In the genomic region with DNA sequence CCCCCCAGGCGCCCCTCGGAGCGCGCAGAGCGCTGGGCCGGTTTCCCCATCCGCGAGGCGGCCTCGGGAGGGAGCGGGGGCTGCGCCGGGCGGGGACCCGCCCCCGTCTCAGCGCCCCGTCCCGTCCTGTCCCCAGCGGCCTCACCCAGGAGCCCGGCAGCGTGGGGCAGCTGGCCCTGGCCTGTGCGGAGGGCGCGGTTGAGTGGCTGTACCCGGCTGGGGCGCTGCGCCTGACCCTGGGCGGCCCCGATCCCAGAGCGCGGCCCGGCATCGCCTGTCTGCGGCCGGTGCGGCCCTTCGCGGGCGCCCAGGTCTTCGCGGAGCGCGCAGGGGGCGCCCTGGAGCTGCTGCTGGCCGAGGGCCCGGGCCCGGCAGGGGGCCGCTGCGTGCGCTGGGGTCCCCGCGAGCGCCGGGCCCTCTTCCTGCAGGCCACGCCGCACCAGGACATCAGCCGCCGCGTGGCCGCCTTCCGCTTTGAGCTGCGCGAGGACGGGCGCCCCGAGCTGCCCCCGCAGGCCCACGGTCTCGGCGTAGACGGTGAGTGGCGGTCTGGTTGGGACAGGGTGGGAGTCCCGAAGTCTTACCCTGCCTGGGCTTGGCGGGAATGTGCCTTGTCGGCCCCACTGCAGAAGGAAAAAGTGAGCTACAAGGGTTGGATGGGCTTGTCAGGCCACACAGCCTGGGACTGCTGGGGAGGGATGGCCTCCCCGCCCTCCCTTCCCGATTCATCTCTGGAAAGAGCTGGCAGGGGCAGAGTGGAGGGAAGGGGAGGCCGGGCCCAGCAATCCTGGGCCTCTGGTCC, we compare ENCODE assay signal across 8 cellular contexts. TPM values are rescaled to one million over a fixed set of nuclear protein-coding genes. Genes with fewer than 3 reads are reported as not detected.
A peak's percentile ranks its signal among the peaks of the same experiment; 100 is the strongest.
DNase-seq lines count a peak whose midpoint lies in the region; ATAC-seq and TF ChIP-seq lines count a peak whose summit lies in the region.

No MANE protein-coding gene starts in this region.

- H3K4me3 Mint-ChIP-seq in activated naive CD4-positive, alpha-beta T cell treated with anti-CD3 and anti-CD28 coated beads, Interleukin-2, amount 10 ng/mL, durations not matched to agents 7 days and 5 days = peak overlapping the region; percentile 61
- no peak overlapping the region for H3K4me3 Mint-ChIP-seq in endothelial cell (ENCODE audit: unreplicated experiment)

- no peaks in the 10 kb centered on the region for H3K36me3 ChIP-seq in HUES6 (ENCODE audit: control insufficient read depth, insufficient read depth, low read length)
- H3K36me3 ChIP-seq in right lobe of liver = no peaks in the 10 kb centered on the region
- no peaks in the 10 kb centered on the region for H3K36me3 ChIP-seq in tibial nerve

- CTCF ChIA-PET in activated naive CD4-positive, alpha-beta T cell treated with anti-CD3 and anti-CD28 coated beads, Interleukin-2, amount 10 ng/mL, durations not matched to agents 7 days and 5 days (lab: Charles Lee) = interaction anchor here (0.9 to 6.7 kb wide), 7 partner anchors 9 to 69 kb away, joined by 3 to 94 read pairs (median 4); a partner anchor contains a TSS

- H3K27ac ChIP-seq in HUES6 (ENCODE audit: low read depth, low read length) = no peak overlapping the region
- no peak overlapping the region for H3K27ac ChIP-seq in right lobe of liver
- peak overlapping the region; percentile 30 to 88 (median 81) for H3K27ac ChIP-seq in tibial nerve

- peaks cover 27% of the 10 kb centered on the region for H3K4me1 Mint-ChIP-seq in activated naive CD4-positive, alpha-beta T cell treated with anti-CD3 and anti-CD28 coated beads, Interleukin-2, amount 10 ng/mL, durations not matched to agents 7 days and 5 days
- H3K4me1 Mint-ChIP-seq in endothelial cell (ENCODE audit: unreplicated experiment) = no peaks in the 10 kb centered on the region

- peak in 2 of 4 donors; percentile 1 to 10 for ATAC-seq in right lobe of liver

- peak in 2 of 4 donors; percentile 8 to 25 for TF ChIP-seq CTCF in right lobe of liver (IDR thresholded peaks at IDR 0.05)
- peak in 3 of 5 experiments; percentile 1 to 25 (median 20) for TF ChIP-seq CTCF in tibial nerve (IDR thresholded peaks at IDR 0.05)
- TF ChIP-seq CTCF in endothelial cell (IDR thresholded peaks at IDR 0.05; ENCODE audit: unreplicated experiment) = no peak

- peaks cover 27% of the 10 kb centered on the region for H3K27me3 ChIP-seq in HUES6 (ENCODE audit: control insufficient read depth, insufficient read depth, low read length)
- no peaks in the 10 kb centered on the region for H3K27me3 ChIP-seq in right lobe of liver
- H3K27me3 ChIP-seq in tibial nerve = peaks cover 0 to 10% of the 10 kb centered on the region in 2 donors

- no peak for TF ChIP-seq EP300 in tibial nerve (IDR thresholded peaks at IDR 0.05)

- peak overlapping the region; percentile 68 for H3K4me3 ChIP-seq in HUES6 (ENCODE audit: low read depth, low read length)
- peak overlapping the region; percentile 54 to 63 (median 58) for H3K4me3 ChIP-seq in right lobe of liver
- H3K4me3 ChIP-seq in tibial nerve = peak overlapping the region; percentile 49 to 89 (median 66)

- H3K27ac Mint-ChIP-seq in activated naive CD4-positive, alpha-beta T cell treated with anti-CD3 and anti-CD28 coated beads, Interleukin-2, amount 10 ng/mL, durations not matched to agents 7 days and 5 days = no peak overlapping the region
- no peak overlapping the region for H3K27ac Mint-ChIP-seq in endothelial cell (ENCODE audit: unreplicated experiment)

- peaks cover 87% of the 10 kb centered on the region for H3K27me3 Mint-ChIP-seq in activated naive CD4-positive, alpha-beta T cell treated with anti-CD3 and anti-CD28 coated beads, Interleukin-2, amount 10 ng/mL, durations not matched to agents 7 days and 5 days
- H3K27me3 Mint-ChIP-seq in endothelial cell (ENCODE audit: unreplicated experiment) = peaks cover 22% of the 10 kb centered on the region

- peak; percentile 40 for DNase-seq in activated naive CD4-positive, alpha-beta T cell treated with anti-CD3 and anti-CD28 coated beads, Interleukin-2, amount 10 ng/mL, durations not matched to agents 7 days and 5 days
- no peak for DNase-seq in activated naive CD4-positive, alpha-beta T cell treated with Interleukin-2 at 50 U/mL for 16 hours
- DNase-seq in astrocyte of the hippocampus (ENCODE audit: low read depth, low spot score) (peak; percentile 73), right lobe of liver (no peak), tibial nerve (ENCODE audit: low spot score in 2 of 2) (no peak), endothelial cell (ENCODE audit: low spot score) (no peak), putamen (ENCODE audit: low spot score) (no peak)

- peaks cover 30% of the 10 kb centered on the region for H3K4me1 ChIP-seq in HUES6 (ENCODE audit: control insufficient read depth, insufficient read depth, low read length)
- H3K4me1 ChIP-seq in right lobe of liver = peaks cover 0 to 27% (median 3%) of the 10 kb centered on the region in 4 donors
- peaks cover 0 to 74% (median 43%) of the 10 kb centered on the region in 4 donors for H3K4me1 ChIP-seq in tibial nerve

- no peaks in the 10 kb centered on the region for H3K36me3 Mint-ChIP-seq in activated naive CD4-positive, alpha-beta T cell treated with anti-CD3 and anti-CD28 coated beads, Interleukin-2, amount 10 ng/mL, durations not matched to agents 7 days and 5 days
- H3K36me3 Mint-ChIP-seq in endothelial cell (ENCODE audit: low read depth, unreplicated experiment) = no peaks in the 10 kb centered on the region

- H3K9me3 ChIP-seq in HUES6 (ENCODE audit: control insufficient read depth, insufficient read depth, low read depth, low read length) (no peaks in the 10 kb centered on the region), right lobe of liver (no peaks in the 10 kb centered on the region), tibial nerve (no peaks in the 10 kb centered on the region)

- intact Hi-C loops in right lobe of liver (cut with DNase I) = no loop called here

- peak overlapping the region; percentile 41 for H3K9ac ChIP-seq in HUES6 (ENCODE audit: low read length)

- TF ChIP-seq POLR2A in right lobe of liver (IDR thresholded peaks at IDR 0.05) (no peak), tibial nerve (IDR thresholded peaks at IDR 0.05) (no peak)

- WGBS in right lobe of liver (ENCODE audit: insufficient coverage, low coverage, low lambda C conversion rate, missing lambda C conversion rate) = 4% methylated on average over 10 of the region's 79 CpGs
- 1 to 2% methylated on average over 35 to 46 of the region's 79 CpGs for WGBS in tibial nerve, 2 donors

- H3K9me3 Mint-ChIP-seq in activated naive CD4-positive, alpha-beta T cell treated with anti-CD3 and anti-CD28 coated beads, Interleukin-2, amount 10 ng/mL, durations not matched to agents 7 days and 5 days = no peaks in the 10 kb centered on the region
- no peaks in the 10 kb centered on the region for H3K9me3 Mint-ChIP-seq in endothelial cell (ENCODE audit: unreplicated experiment)

RNA-seq across cellular contexts. Expression of a gene that starts 0.7 kb away (rescaled TPM):
- 10 to 100 TPM; 14.0 to 43.7 (median 26.2) TPM for total RNA-seq in right lobe of liver
- 100 to 1,000 TPM in 3 of 4 donors, 10 to 100 TPM in 1; 78.8 to 131 (median 108) TPM for total RNA-seq in tibial nerve
- 11.2 TPM for total RNA-seq in endothelial cell (ENCODE audit: unreplicated experiment)

RNA-seq across cellular contexts. Expression of a gene that starts 5.3 kb away (rescaled TPM):
- total RNA-seq in right lobe of liver (10 to 100 TPM; 19.7 to 56.0 (median 28.2) TPM), tibial nerve (10 to 100 TPM; 43.7 to 98.7 (median 78.6) TPM), endothelial cell (ENCODE audit: unreplicated experiment) (11.1 TPM)

RNA-seq across cellular contexts. Expression of a gene that starts 10.0 kb away (rescaled TPM):
- total RNA-seq in right lobe of liver = 1 to 10 TPM in 2 of 6 experiments, under 1 TPM in 1, not detected in 3; 0.05 to 2.3 (median 1.7) TPM
- total RNA-seq in tibial nerve = 1 to 10 TPM; 1.5 to 5.7 (median 3.5) TPM
- not detected for total RNA-seq in endothelial cell (ENCODE audit: unreplicated experiment)

RNA-seq across cellular contexts. Expression of a gene that starts 10.6 kb away (rescaled TPM):
- total RNA-seq in right lobe of liver (under 1 TPM in 1 of 6 experiments, not detected in 5; 0.31 TPM), tibial nerve (1 to 10 TPM in 2 of 4 donors, under 1 TPM in 2; 0.63 to 7.5 (median 3.0) TPM), endothelial cell (ENCODE audit: unreplicated experiment) (0.85 TPM)

RNA-seq across cellular contexts. Expression of a gene that starts 11.3 kb away (rescaled TPM):
- total RNA-seq in right lobe of liver (1 to 10 TPM in 4 of 6 experiments, under 1 TPM in 2; 0.83 to 2.5 (median 1.3) TPM), tibial nerve (10 to 100 TPM in 1 of 4 donors, 1 to 10 TPM in 3; 3.5 to 18.0 (median 6.3) TPM), endothelial cell (ENCODE audit: unreplicated experiment) (1.5 TPM)

Comparison
In these comparisons a context has a peak if more than half of its experiments do, and no peak if none do; other contexts are left out.
1. DNase-seq: peak in activated naive CD4-positive, alpha-beta T cell treated with anti-CD3 and anti-CD28 coated beads, Interleukin-2, amount 10 ng/mL, durations not matched to agents 7 days and 5 days (single experiment) and astrocyte of the hippocampus (single experiment); none in activated naive CD4-positive, alpha-beta T cell treated with Interleukin-2 at 50 U/mL for 16 hours (single experiment), right lobe of liver (0 of 3), tibial nerve (0 of 2), endothelial cell (single experiment) and putamen (single experiment).
2. H3K27ac ChIP-seq: peak in tibial nerve (4 of 4); none in HUES6 (single experiment) and right lobe of liver (0 of 3).
3. Peak in every context shown above with its lines, with median percentiles within 50 percentile points of each other: H3K4me3 ChIP-seq.